1 cellular context compared by ENCODE assay signal in the genomic region with DNA sequence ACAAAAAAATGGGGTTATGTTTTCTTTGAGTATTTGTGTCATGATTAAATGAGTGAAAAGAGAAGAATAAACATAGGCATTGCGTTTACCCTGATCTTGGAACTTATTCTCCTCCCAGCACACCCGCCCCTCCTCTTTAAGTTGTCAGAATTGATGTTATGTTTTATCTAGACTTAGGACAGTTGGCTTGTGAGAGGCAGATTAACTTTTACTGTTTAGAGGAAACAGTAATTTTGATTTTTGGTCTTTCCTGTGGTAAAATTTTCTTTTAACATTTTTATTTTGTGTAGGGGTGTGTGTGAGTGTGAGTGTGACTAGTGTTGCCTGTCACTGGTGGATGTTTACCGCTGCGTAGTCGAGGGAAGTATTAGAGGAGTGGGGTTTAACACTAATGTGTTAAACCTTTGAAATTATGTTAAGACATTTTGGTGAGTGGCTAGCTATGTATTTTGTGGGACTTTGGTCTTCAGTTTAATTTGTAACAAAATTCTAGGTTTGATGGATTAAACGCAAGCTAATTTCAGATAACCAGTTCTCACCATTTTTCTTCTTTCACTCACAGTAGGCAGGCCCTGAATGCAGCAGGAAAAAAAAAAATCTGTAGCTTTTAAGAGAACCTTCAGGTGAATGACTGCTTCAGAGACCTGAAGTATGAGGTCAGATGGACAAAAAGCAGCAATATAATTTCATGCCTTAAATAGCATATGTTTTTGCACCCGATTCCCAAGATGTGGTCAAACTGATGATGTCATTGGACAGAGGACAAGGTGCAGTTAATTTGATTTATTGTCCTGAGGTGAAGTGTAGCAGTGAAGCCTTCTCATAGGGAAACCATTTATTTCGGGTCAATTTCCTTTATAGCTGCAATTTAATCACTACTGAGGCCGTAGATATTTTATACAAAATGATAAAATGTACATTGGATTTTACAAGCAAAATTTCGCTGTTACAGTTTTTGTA.
TF ChIP-seq lines count a peak whose summit lies in the region.

No MANE protein-coding gene starts in this region.

TF ChIP-seq in K562, 482 proteins besides CTCF, POLR2A, EP300 and RAD21 (continued from another document):
- TF ChIP-seq, protein P1, sequence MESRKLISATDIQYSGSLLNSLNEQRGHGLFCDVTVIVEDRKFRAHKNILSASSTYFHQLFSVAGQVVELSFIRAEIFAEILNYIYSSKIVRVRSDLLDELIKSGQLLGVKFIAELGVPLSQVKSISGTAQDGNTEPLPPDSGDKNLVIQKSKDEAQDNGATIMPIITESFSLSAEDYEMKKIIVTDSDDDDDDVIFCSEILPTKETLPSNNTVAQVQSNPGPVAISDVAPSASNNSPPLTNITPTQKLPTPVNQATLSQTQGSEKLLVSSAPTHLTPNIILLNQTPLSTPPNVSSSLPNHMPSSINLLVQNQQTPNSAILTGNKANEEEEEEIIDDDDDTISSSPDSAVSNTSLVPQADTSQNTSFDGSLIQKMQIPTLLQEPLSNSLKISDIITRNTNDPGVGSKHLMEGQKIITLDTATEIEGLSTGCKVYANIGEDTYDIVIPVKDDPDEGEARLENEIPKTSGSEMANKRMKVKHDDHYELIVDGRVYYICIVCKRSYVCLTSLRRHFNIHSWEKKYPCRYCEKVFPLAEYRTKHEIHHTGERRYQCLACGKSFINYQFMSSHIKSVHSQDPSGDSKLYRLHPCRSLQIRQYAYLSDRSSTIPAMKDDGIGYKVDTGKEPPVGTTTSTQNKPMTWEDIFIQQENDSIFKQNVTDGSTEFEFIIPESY (CRISPR knock-in tag; IDR thresholded peaks at IDR 0.05), result no peak
- TF ChIP-seq POU5F1 (IDR thresholded peaks at IDR 0.05; ENCODE audit: borderline replicate concordance, low read depth, low read length, partially characterized antibody) (no peak), CBFA2T3 (IDR thresholded peaks at IDR 0.05) (no peak), TEAD2 (tag; IDR thresholded peaks at IDR 0.05) (no peak), TBP (optimal IDR thresholded peaks at IDR 0.05; ENCODE audit: low read depth, low read length) (peak; percentile 24), HDAC8 (tag; IDR thresholded peaks at IDR 0.05) (no peak), ETS2 (tag; IDR thresholded peaks at IDR 0.05; ENCODE audit: borderline replicate concordance, poor library complexity, severe bottlenecking) (no peak), ZNF224 (CRISPR knock-in tag; IDR thresholded peaks at IDR 0.05) (no peak), PCBP1 (IDR thresholded peaks at IDR 0.05; ENCODE audit: low read depth, low read length, poor library complexity, severe bottlenecking) (no peak), RBM25 (IDR thresholded peaks at IDR 0.05; ENCODE audit: low read depth, low read length, severe bottlenecking) (no peak), BRF1 (IDR thresholded peaks at IDR 0.05; ENCODE audit: borderline replicate concordance, extremely low read depth, insufficient read length) (no peak), JUN (IDR thresholded peaks at IDR 0.05; ENCODE audit: borderline replicate concordance, low read depth, low read length) (peak; percentile 82), JUN (CRISPR knock-in tag; IDR thresholded peaks at IDR 0.05; ENCODE audit: borderline replicate concordance) (no peak), YY1 (IDR thresholded peaks at IDR 0.05; ENCODE audit: borderline replicate concordance in 1 of 3, control insufficient read depth in 1 of 3, extremely low read depth in 1 of 3, insufficient read depth in 3 of 3, insufficient read length in 1 of 3, insufficient replicate concordance in 2 of 3, low read depth in 1 of 3, low read length in 2 of 3) (no peak), MTA2 (IDR thresholded peaks at IDR 0.05; ENCODE audit: low read depth) (no peak; the same call in 1 of the 2 replicates), CHD4 (IDR thresholded peaks at IDR 0.05; ENCODE audit: insufficient read depth, insufficient replicate concordance, low read depth, low read length, poor library complexity, severe bottlenecking) (no peak), MEF2A (IDR thresholded peaks at IDR 0.05; ENCODE audit: control insufficient read depth, low read depth, low read length) (peak; percentile 86), SOX6 (IDR thresholded peaks at IDR 0.05) (peak; percentile 27; the same call in 1 of the 2 replicates), ZNF644 (tag; IDR thresholded peaks at IDR 0.05; ENCODE audit: low read depth) (peak; percentile 11; the same call in 1 of the 2 replicates), ZNF3 (CRISPR knock-in tag; IDR thresholded peaks at IDR 0.05) (no peak), ZNF75A (CRISPR knock-in tag; IDR thresholded peaks at IDR 0.05) (no peak), GTF2E2 (tag; IDR thresholded peaks at IDR 0.05) (peak; percentile 64; the same call in 1 of the 2 replicates), SP1 (CRISPR knock-in tag; IDR thresholded peaks at IDR 0.05) (no peak), ARID1B (IDR thresholded peaks at IDR 0.05) (peak; percentile 22), BMI1 (IDR thresholded peaks at IDR 0.05; ENCODE audit: low read length) (no peak), PML (IDR thresholded peaks at IDR 0.05; ENCODE audit: low read length) (no peak)
- TF ChIP-seq, protein P2, sequence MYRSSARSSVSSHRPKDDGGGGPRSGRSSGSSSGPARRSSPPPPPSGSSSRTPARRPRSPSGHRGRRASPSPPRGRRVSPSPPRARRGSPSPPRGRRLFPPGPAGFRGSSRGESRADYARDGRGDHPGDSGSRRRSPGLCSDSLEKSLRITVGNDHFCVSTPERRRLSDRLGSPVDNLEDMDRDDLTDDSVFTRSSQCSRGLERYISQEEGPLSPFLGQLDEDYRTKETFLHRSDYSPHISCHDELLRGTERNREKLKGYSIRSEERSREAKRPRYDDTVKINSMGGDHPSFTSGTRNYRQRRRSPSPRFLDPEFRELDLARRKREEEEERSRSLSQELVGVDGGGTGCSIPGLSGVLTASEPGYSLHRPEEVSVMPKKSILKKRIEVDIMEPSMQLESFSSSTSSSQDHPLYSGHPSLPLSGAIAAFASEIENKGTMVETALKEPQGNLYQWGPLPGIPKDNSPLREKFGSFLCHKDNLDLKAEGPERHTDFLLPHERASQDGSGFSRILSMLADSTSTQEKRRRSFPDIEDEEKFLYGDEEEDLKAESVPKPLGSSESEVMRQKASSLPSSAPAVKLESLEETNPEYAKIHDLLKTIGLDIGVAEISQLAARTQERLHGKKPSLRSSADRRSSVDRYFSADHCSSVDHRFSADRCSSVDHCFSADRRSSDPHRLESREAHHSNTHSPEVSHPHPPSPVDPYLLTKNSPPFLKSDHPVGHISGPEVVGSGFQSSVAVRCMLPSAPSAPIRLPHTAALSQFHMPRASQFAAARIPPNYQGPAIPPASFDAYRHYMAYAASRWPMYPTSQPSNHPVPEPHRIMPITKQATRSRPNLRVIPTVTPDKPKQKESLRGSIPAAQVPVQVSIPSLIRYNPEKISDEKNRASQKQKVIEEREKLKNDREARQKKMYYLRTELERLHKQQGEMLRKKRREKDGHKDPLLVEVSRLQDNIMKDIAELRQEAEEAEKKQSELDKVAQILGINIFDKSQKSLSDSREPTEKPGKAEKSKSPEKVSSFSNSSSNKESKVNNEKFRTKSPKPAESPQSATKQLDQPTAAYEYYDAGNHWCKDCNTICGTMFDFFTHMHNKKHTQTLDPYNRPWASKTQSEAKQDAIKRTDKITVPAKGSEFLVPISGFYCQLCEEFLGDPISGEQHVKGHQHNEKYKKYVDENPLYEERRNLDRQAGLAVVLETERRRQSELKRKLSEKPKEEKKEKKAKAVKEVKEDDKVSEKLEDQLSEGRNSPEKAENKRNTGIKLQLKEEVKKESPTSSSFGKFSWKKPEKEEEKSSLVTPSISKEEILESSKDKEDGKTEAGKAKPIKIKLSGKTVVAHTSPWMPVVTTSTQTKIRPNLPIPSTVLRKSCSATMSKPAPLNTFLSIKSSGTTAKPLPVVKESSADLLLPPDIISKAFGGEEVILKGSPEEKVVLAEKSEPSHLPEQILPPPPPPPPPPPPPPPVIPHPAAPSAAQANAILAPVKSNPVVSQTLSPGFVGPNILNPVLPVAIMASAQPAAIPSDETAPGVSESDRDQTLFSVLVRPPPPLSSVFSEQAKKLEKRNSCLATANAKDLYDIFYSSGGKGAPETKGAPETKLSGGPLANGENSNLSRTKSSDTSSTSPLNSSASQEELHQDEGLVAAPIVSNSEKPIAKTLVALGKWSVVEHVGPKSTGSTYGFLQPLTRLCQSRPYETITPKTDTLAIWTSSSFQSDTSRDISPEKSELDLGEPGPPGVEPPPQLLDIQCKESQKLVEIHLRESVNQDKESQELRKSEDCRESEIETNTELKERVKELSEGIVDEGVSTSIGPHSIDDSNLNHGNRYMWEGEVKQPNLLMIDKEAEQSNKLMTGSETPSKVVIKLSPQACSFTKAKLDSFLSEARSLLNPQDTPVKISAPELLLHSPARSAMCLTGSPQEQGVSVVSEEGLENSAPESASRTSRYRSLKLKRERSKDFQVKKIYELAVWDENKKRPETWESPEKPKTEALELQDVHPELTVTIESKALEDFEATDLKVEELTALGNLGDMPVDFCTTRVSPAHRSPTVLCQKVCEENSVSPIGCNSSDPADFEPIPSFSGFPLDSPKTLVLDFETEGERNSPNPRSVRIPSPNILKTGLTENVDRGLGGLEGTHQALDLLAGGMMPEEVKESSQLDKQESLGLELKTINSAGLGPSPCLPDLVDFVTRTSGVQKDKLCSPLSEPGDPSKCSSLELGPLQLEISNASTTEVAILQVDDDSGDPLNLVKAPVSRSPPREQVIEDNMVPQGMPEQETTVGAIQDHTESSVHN (IDR thresholded peaks at IDR 0.05; ENCODE audit: borderline replicate concordance in 1 of 2, low read depth in 1 of 2), result peak in 1 of 2 experiments; percentile 51; a peak in 1 of 4 replicates
- TF ChIP-seq, protein P3, sequence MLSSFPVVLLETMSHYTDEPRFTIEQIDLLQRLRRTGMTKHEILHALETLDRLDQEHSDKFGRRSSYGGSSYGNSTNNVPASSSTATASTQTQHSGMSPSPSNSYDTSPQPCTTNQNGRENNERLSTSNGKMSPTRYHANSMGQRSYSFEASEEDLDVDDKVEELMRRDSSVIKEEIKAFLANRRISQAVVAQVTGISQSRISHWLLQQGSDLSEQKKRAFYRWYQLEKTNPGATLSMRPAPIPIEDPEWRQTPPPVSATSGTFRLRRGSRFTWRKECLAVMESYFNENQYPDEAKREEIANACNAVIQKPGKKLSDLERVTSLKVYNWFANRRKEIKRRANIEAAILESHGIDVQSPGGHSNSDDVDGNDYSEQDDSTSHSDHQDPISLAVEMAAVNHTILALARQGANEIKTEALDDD (IDR thresholded peaks at IDR 0.05), result peak; percentile 57
- TF ChIP-seq, protein P4, sequence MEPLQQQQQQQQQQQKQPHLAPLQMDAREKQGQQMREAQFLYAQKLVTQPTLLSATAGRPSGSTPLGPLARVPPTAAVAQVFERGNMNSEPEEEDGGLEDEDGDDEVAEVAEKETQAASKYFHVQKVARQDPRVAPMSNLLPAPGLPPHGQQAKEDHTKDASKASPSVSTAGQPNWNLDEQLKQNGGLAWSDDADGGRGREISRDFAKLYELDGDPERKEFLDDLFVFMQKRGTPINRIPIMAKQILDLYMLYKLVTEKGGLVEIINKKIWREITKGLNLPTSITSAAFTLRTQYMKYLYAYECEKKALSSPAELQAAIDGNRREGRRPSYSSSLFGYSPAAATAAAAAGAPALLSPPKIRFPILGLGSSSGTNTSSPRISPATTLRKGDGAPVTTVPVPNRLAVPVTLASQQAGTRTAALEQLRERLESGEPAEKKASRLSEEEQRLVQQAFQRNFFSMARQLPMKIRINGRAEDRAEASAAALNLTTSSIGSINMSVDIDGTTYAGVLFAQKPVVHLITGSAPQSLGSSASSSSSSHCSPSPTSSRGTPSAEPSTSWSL (CRISPR knock-in tag; IDR thresholded peaks at IDR 0.05; ENCODE audit: borderline replicate concordance), result no peak
- TF ChIP-seq, protein P5, sequence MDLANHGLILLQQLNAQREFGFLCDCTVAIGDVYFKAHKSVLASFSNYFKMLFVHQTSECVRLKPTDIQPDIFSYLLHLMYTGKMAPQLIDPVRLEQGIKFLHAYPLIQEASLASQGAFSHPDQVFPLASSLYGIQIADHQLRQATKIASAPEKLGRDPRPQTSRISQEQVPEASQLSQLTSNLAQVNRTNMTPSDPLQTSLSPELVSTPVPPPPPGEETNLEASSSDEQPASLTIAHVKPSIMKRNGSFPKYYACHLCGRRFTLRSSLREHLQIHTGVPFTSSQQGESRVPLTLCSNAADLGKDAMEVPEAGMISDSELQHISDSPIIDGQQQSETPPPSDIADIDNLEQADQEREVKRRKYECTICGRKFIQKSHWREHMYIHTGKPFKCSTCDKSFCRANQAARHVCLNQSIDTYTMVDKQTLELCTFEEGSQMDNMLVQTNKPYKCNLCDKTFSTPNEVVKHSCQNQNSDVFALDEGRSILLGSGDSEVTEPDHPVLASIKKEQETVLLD (IDR thresholded peaks at IDR 0.05), result no peak
- TF ChIP-seq, protein P6, sequence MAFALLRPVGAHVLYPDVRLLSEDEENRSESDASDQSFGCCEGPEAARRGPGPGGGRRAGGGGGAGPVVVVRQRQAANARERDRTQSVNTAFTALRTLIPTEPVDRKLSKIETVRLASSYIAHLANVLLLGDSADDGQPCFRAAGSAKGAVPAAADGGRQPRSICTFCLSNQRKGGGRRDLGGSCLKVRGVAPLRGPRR (CRISPR knock-in tag; IDR thresholded peaks at IDR 0.05), result no peak
